12 cellular contexts compared by ENCODE assay signal in the genomic region with DNA sequence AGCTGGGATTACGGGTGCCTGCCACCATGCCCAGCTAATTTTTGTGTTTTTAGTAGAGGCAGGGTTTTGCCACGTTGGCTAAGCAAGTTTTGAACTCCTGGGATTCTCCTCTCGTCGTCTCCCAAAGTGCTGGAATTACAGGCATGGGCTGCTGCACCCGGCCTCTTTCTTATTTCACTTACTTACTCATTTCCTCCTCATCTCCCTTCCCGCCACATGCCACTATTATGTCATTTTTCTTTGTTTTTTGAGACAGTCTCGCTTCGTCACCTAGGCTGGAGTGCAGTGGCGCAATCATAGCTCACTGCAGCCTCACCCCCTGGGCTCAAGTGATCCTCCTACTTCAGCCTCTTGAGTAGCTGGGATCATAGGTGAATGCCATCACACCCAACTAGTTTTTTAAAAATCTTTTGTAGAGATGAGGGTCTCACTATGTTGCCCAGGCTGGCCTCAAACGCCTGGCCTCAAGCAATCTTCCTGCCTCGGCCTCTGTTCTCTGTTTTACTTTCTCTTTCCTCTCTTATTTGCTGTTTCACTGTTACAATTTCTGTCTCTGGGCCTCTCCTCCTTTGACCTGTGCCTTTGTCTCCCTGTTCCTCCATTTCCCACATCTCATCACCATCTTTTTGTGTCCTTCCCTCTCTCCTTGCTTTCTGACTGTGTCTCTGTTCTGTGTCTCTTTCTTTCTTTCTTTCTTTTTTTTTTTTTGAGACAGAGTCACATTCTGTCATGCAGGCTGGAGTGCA. TPM values are rescaled to one million over a fixed set of nuclear protein-coding genes. Genes with fewer than 3 reads are reported as not detected.
DNase-seq lines count a peak whose midpoint lies in the region; ATAC-seq, FAIRE-seq and TF ChIP-seq lines count a peak whose summit lies in the region.
"Had no signal": no experiment of that assay in that cellular context is flagged by ENCODE, and none has a peak within 500 bp of the region (broad histone marks: within the 10 kb centered on the region; RNA-seq: fewer than 3 reads in every experiment).

No MANE protein-coding gene starts in this region.

- no peaks in the 10 kb centered on the region for H3K79me2 ChIP-seq in K562 (ENCODE audit: control insufficient read depth, insufficient read depth, low read length)

- no peak for TF ChIP-seq POLR2A in K562 (conservative IDR thresholded peaks at IDR 0.05)

- POLR2A ChIA-PET in activated CD4-positive, alpha-beta T cell treated with anti-CD3 and anti-CD28 coated beads for 36 hours (lab: Charles Lee): no interaction called here
- POLR2A ChIA-PET in K562 (lab: Yijun Ruan, JAX): interaction anchor here (0.6 to 1.9 kb wide), 3 partner anchors 8 to 15 kb away, joined by 3 to 6 read pairs (median 5); no protein-coding TSS in a partner anchor

- H3K27ac ChIP-seq in K562 (ENCODE audit: extremely low read depth, low read depth, low read length): no peak overlapping the region
- peak overlapping the region; percentile 90 for H3K27ac ChIP-seq in neutrophil
- no peak overlapping the region for H3K27ac ChIP-seq in pancreas

- H3K27ac Mint-ChIP-seq in activated CD4-positive, alpha-beta T cell treated with anti-CD3 and anti-CD28 coated beads for 36 hours: peak overlapping the region; percentile 61

- no peaks in the 10 kb centered on the region for H4K20me1 ChIP-seq in K562 (replicated peaks; ENCODE audit: control insufficient read depth, insufficient read depth, low read length)

- peaks cover 30% of the 10 kb centered on the region for H3K36me3 Mint-ChIP-seq in activated CD4-positive, alpha-beta T cell treated with anti-CD3 and anti-CD28 coated beads for 36 hours (ENCODE audit: low read depth)

- peaks cover 7% of the 10 kb centered on the region for H3K4me1 Mint-ChIP-seq in activated CD4-positive, alpha-beta T cell treated with anti-CD3 and anti-CD28 coated beads for 36 hours

- no peak for TF ChIP-seq EP300 in K562 (IDR thresholded peaks at IDR 0.05; ENCODE audit: low read length)

- H3K9ac ChIP-seq in K562 (ENCODE audit: insufficient read depth in 1 of 2, low read depth in 2 of 2, low read length in 2 of 2): no peak overlapping the region
- H3K9ac ChIP-seq: SK-N-SH had no signal

- peaks cover 19% of the 10 kb centered on the region; the same call in 1 of the 3 replicates for H3K36me3 ChIP-seq in K562 (ENCODE audit: control insufficient read depth, insufficient read depth, low read length)
- peaks cover 96% of the 10 kb centered on the region for H3K36me3 ChIP-seq in neutrophil
- peaks cover 0 to 15% (median 0%) of the 10 kb centered on the region in 3 donors for H3K36me3 ChIP-seq in pancreas

- H2AFZ ChIP-seq in K562 (ENCODE audit: low read depth, low read length): no peak overlapping the region

- no peaks in the 10 kb centered on the region for H3K9me3 Mint-ChIP-seq in activated CD4-positive, alpha-beta T cell treated with anti-CD3 and anti-CD28 coated beads for 36 hours (ENCODE audit: low read depth)

- TF ChIP-seq CTCF in K562 (IDR thresholded peaks at IDR 0.05 in 2 of 3, conservative IDR thresholded peaks at IDR 0.05 in 1 of 3; ENCODE audit: insufficient read depth in 2 of 3, low read depth in 1 of 3, low read length in 3 of 3): no peak
- TF ChIP-seq CTCF in neutrophil (IDR thresholded peaks at IDR 0.05): no peak
- TF ChIP-seq CTCF in pancreas (IDR thresholded peaks at IDR 0.05): no peak

- no peak for DNase-seq in activated CD4-positive, alpha-beta T cell treated with anti-CD3 and anti-CD28 coated beads for 36 hours
- no peak for DNase-seq in activated CD4-positive, alpha-beta T cell treated with anti-CD3 and anti-CD28 coated beads for 4 hours
- DNase-seq in MV-4-11 (lab: John Stamatoyannopoulos, UW) (peak; percentile 92), K562 (ENCODE audit: extremely low read depth in 1 of 4, low spot score in 3 of 4) (no peak), pancreas (no peak), posterior vena cava (ENCODE audit: low spot score) (no peak), HuH-7.5 (ENCODE audit: low spot score) (no peak)
- DNase-seq: activated CD8-positive, alpha-beta memory T cell treated with anti-CD3 and anti-CD28 coated beads, Interleukin-2, amount 50 U/mL, for 4 hours; SK-N-SH had no signal

- CTCF ChIA-PET in activated CD4-positive, alpha-beta T cell treated with anti-CD3 and anti-CD28 coated beads for 36 hours (lab: Charles Lee): interaction anchor here (0.6 to 0.7 kb wide), 2 partner anchors 18 to 23 kb away, joined by 3 to 4 read pairs; no protein-coding TSS in a partner anchor
- CTCF ChIA-PET in K562 (lab: Yijun Ruan, JAX; ENCODE audit: low intra/inter-chr PET ratio): no interaction called here

- in situ Hi-C loops in K562 (cut with MboI): no loop called here

- intact Hi-C loops in activated CD4-positive, alpha-beta T cell treated with anti-CD3 and anti-CD28 coated beads for 36 hours (cut with DNase I, micrococcal nuclease): no loop called here
- intact Hi-C loops in K562 (cut with micrococcal nuclease) (no loop called here), pancreas (cut with DNase I) (no loop called here), posterior vena cava (cut with DNase I) (no loop called here)

- H3K9me3 ChIP-seq in K562 (replicated peaks; ENCODE audit: control insufficient read depth, insufficient read depth, low read depth, low read length): no peaks in the 10 kb centered on the region
- no peaks in the 10 kb centered on the region for H3K9me3 ChIP-seq in neutrophil
- H3K9me3 ChIP-seq in pancreas: no peaks in the 10 kb centered on the region
- H3K9me3 ChIP-seq: SK-N-SH had no signal

- H3K27me3 ChIP-seq in K562 (ENCODE audit: control insufficient read depth in 2 of 2, insufficient read depth in 2 of 2, low read length in 2 of 2) (no peaks in the 10 kb centered on the region), neutrophil (no peaks in the 10 kb centered on the region), pancreas (no peaks in the 10 kb centered on the region)

- H3K4me3 ChIP-seq in K562: no peak overlapping the region
- peak overlapping the region; percentile 6 to 18 for H3K4me3 ChIP-seq in neutrophil (ENCODE audit: low read depth in 1 of 2, low read length in 1 of 2)
- H3K4me3 ChIP-seq in pancreas: no peak overlapping the region
- H3K4me3 ChIP-seq: smooth muscle cell had no signal

- H3K27me3 Mint-ChIP-seq in activated CD4-positive, alpha-beta T cell treated with anti-CD3 and anti-CD28 coated beads for 36 hours: no peaks in the 10 kb centered on the region

- H3K4me1 ChIP-seq in K562 (replicated peaks in 1 of 2; ENCODE audit: control insufficient read depth in 2 of 2, insufficient read depth in 2 of 2, low read length in 2 of 2): peaks cover 0 to 29% of the 10 kb centered on the region in 2 experiments; a peak in 2 of 5 replicates
- H3K4me1 ChIP-seq in neutrophil (ENCODE audit: control insufficient read depth in 1 of 2, insufficient read depth in 1 of 2, low read depth in 1 of 2, low read length in 1 of 2): peaks cover 22 to 35% of the 10 kb centered on the region in 2 experiments
- H3K4me1 ChIP-seq in pancreas: no peaks in the 10 kb centered on the region

- no peak overlapping the region for H3K4me2 ChIP-seq in K562 (ENCODE audit: insufficient read depth, low read length)
- H3K4me2 ChIP-seq: SK-N-SH, smooth muscle cell had no signal

- peak; percentile 42 for FAIRE-seq in K562 (lab: Jason Lieb, UNC)
- FAIRE-seq in pancreas (lab: Jason Lieb, UNC): no peak
- FAIRE-seq: colon had no signal

- no peaks in the 10 kb centered on the region for H3K9me1 ChIP-seq in K562 (ENCODE audit: control insufficient read depth, insufficient read depth, low read length)

- H3K4me3 Mint-ChIP-seq in activated CD4-positive, alpha-beta T cell treated with anti-CD3 and anti-CD28 coated beads for 36 hours: no peak overlapping the region

- no peak for TF ChIP-seq RAD21 in K562 (CRISPR knock-in tag; conservative IDR thresholded peaks at IDR 0.05 in 1 of 2, IDR thresholded peaks at IDR 0.05 in 1 of 2)

- 63% methylated on average over 11 of the region's 11 CpGs for WGBS in K562 (ENCODE audit: insufficient coverage, low coverage, missing lambda C conversion rate)
- WGBS in pancreas, 2 donors: 89 to 91% methylated on average over 11 of the region's 11 CpGs

- peak; percentile 39 for ATAC-seq in activated CD4-positive, alpha-beta T cell treated with anti-CD3 and anti-CD28 coated beads for 36 hours
- ATAC-seq in K562 (no peak), pancreas (no peak)

- no TSS peak for BruUV-seq in K562 (replicated peaks; lab: Mats Ljungman, UMichigan)

RNA-seq across cellular contexts. Expression of a gene that starts 9.2 kb away (rescaled TPM):
- 100 to 1,000 TPM; 100 to 155 TPM for total RNA-seq in activated CD4-positive, alpha-beta T cell treated with anti-CD3 and anti-CD28 coated beads for 36 hours
- total RNA-seq in K562 (2011; cell fraction: chromatin; rRNA removed; ENCODE audit: low replicate concordance): 33.3 and 146 TPM in 2 replicates
- 62.0 and 84.4 TPM in 2 replicates for total RNA-seq in K562 (2011; cell fraction: nucleolus; rRNA removed)
- 39.4 and 65.9 TPM in 2 replicates for total RNA-seq in K562 (2011; cell fraction: nucleoplasm; rRNA removed)
- total RNA-seq in K562 (2014; rRNA removed): 33.7 and 48.0 TPM in 2 replicates
- 6.6 and 9.6 TPM in 2 replicates for total RNA-seq in K562 (2014; rRNA removed; fragmentation: Illumina TruSeq; extraction: Trizol)
- 17.5 and 22.3 TPM in 2 replicates for total RNA-seq in K562 (2015; rRNA removed; fragmentation: Illumina TruSeq; extraction: Trizol)
- total RNA-seq in K562 (2021): 54.5 and 58.1 TPM in 2 replicates
- polyA plus RNA-seq in K562 (2011; rRNA removed): 18.9 and 24.4 TPM in 2 replicates
- 34.0 and 79.0 TPM in 2 replicates for polyA plus RNA-seq in K562 (2011; cell fraction: cytosol; rRNA removed)
- 68.6 and 104 TPM in 2 replicates for polyA plus RNA-seq in K562 (2011; cell fraction: nucleus; rRNA removed)
- polyA plus RNA-seq in K562 (2012): 56.1 and 106 TPM in 2 replicates
- polyA plus RNA-seq in K562 (2014; fragmentation: Illumina TruSeq; extraction: Trizol): 33.7 and 42.0 TPM in 2 replicates
- polyA plus RNA-seq in K562 (2014; fragmentation: Nextera tagmentation; extraction: Ambion mirVana): 1 to 10 TPM; 1.2 to 4.9 TPM
- 34.2 and 40.4 TPM in 2 replicates for polyA plus RNA-seq in K562 (2014; rRNA removed)
- polyA minus RNA-seq in K562 (2011; rRNA and poly(A)+ RNA removed): 11.5 and 17.4 TPM in 2 replicates
- 53.0 and 61.0 TPM in 2 replicates for polyA minus RNA-seq in K562 (2011; cell fraction: cytosol; rRNA and poly(A)+ RNA removed)
- 18.8 and 19.9 TPM in 2 replicates for polyA minus RNA-seq in K562 (2011; cell fraction: nucleus; rRNA and poly(A)+ RNA removed)
- 10 to 100 TPM; 18.2 to 40.3 (median 22.7) TPM for total RNA-seq in pancreas
- polyA plus RNA-seq in pancreas: 10 to 100 TPM; 73.3 to 86.2 TPM
- 10 to 100 TPM; 43.8 to 45.3 TPM for total RNA-seq in posterior vena cava

RNA-seq across cellular contexts. Expression of a gene that starts 15.3 kb away (rescaled TPM):
- 100 to 1,000 TPM; 142 to 145 TPM for total RNA-seq in activated CD4-positive, alpha-beta T cell treated with anti-CD3 and anti-CD28 coated beads for 36 hours
- total RNA-seq in K562 (2011; cell fraction: chromatin; rRNA removed; ENCODE audit: low replicate concordance): 209 and 457 TPM in 2 replicates
- 301 and 327 TPM in 2 replicates for total RNA-seq in K562 (2011; cell fraction: nucleolus; rRNA removed)
- total RNA-seq in K562 (2011; cell fraction: nucleoplasm; rRNA removed): 219 and 259 TPM in 2 replicates
- total RNA-seq in K562 (2014; rRNA removed) (38.7 and 44.5 TPM in 2 replicates), K562 (2014; rRNA removed; fragmentation: Illumina TruSeq; extraction: Trizol) (6.1 and 9.7 TPM in 2 replicates), K562 (2015; rRNA removed; fragmentation: Illumina TruSeq; extraction: Trizol) (19.9 and 25.0 TPM in 2 replicates), K562 (2021) (148 and 160 TPM in 2 replicates), pancreas (10 to 100 TPM; 18.7 to 48.9 (median 23.9) TPM), posterior vena cava (100 to 1,000 TPM; 200 to 265 TPM)
- polyA plus RNA-seq in K562 (2011; rRNA removed) (34.4 and 64.2 TPM in 2 replicates), K562 (2014; fragmentation: Illumina TruSeq; extraction: Trizol) (31.6 and 65.6 TPM in 2 replicates), K562 (2014; fragmentation: Nextera tagmentation; extraction: Ambion mirVana) (under 1 TPM; 0.35 to 0.53 TPM), K562 (2014; rRNA removed) (108 and 112 TPM in 2 replicates), pancreas (10 to 100 TPM; 32.4 to 44.9 TPM)
- 40.5 and 63.1 TPM in 2 replicates for polyA plus RNA-seq in K562 (2011; cell fraction: cytosol; rRNA removed)
- 400 and 488 TPM in 2 replicates for polyA plus RNA-seq in K562 (2011; cell fraction: nucleus; rRNA removed)
- 256 and 263 TPM in 2 replicates for polyA plus RNA-seq in K562 (2012)
- polyA minus RNA-seq in K562 (2011; rRNA and poly(A)+ RNA removed): 6.8 and 10.0 TPM in 2 replicates
- polyA minus RNA-seq in K562 (2011; cell fraction: cytosol; rRNA and poly(A)+ RNA removed): 50.8 and 74.4 TPM in 2 replicates
- 47.9 and 57.5 TPM in 2 replicates for polyA minus RNA-seq in K562 (2011; cell fraction: nucleus; rRNA and poly(A)+ RNA removed)

Comparison
In these comparisons a context has a peak if more than half of its experiments do, and no peak if none do; other contexts are left out.
1. H3K4me3 ChIP-seq: peak in neutrophil (2 of 2); none in K562 (single experiment) and pancreas (0 of 4).